Comparison of ENCODE assay signal across 17 cellular contexts in the genomic region with DNA sequence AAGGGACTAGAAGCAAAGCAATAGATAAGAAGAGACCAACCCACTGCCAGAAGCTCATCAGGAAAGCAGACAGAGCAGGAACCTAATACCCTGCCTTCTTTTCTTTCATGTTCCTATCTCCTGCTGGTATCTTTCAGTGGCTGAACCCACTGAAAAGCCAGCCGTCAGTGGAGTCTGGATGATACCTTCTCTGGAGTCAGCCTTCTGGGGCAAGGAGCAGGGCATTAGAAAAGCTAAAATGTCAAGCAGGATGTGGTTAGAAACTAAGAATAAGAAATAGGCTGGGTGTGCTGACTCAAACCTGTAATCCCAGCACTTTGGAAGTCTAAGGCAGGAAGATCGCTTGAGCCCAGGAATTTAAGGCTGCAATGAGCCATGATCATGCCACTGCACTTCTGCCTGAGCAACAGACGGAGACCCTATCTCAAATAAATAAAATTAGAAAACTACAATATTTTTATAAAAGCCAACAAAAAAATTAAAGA.
"Had no signal": no experiment of that assay in that cellular context is flagged by ENCODE, and none has a peak within 500 bp of the region (broad histone marks: within the 10 kb centered on the region; RNA-seq: fewer than 3 reads in every experiment).

No MANE protein-coding gene starts in this region.

- H3K36me3 Mint-ChIP-seq: activated naive CD4-positive, alpha-beta T cell treated with anti-CD3 and anti-CD28 coated beads, Interleukin-2, amount 50 U/mL, for 72 hours; brain; natural killer cell; stimulated activated naive B cell treated with anti-CD40 and anti-IgM and Interleukin-4, amounts not matched to agents 10 μg/mL and 1 μg/mL and 100 μg/mL, for 72 hours had no signal

- H3K4me1 ChIP-seq: colonic mucosa, upper lobe of right lung had no signal

- H3K4me1 Mint-ChIP-seq: activated CD4-positive, alpha-beta T cell treated with anti-CD3 and anti-CD28 coated beads for 36 hours; central memory CD8-positive, alpha-beta T cell; natural killer cell; stimulated activated naive B cell treated with anti-CD40 and anti-IgM and Interleukin-4, amounts not matched to agents 10 μg/mL and 1 μg/mL and 100 μg/mL, for 72 hours had no signal

- H3K27me3 ChIP-seq: colonic mucosa, neutrophil, upper lobe of right lung had no signal

- ATAC-seq: activated CD4-positive, alpha-beta T cell treated with anti-CD3 and anti-CD28 coated beads for 36 hours; activated naive CD4-positive, alpha-beta T cell treated with anti-CD3 and anti-CD28 coated beads, Interleukin-2, amount 50 U/mL, for 72 hours; left ventricle myocardium superior; natural killer cell; stimulated activated naive B cell treated with anti-CD40 and anti-IgM and Interleukin-4, amounts not matched to agents 10 μg/mL and 1 μg/mL and 100 μg/mL, for 72 hours; upper lobe of right lung had no signal

- H3K4me3 ChIP-seq: colonic mucosa, thoracic aorta, upper lobe of right lung had no signal

- H3K36me3 ChIP-seq: colonic mucosa, neutrophil, thoracic aorta, upper lobe of right lung had no signal

- H3K27me3 Mint-ChIP-seq: activated CD4-positive, alpha-beta T cell treated with anti-CD3 and anti-CD28 coated beads for 36 hours; central memory CD8-positive, alpha-beta T cell; stimulated activated naive B cell treated with anti-CD40 and anti-IgM and Interleukin-4, amounts not matched to agents 10 μg/mL and 1 μg/mL and 100 μg/mL, for 72 hours had no signal

- H3K27ac ChIP-seq: colonic mucosa, neutrophil, thoracic aorta, upper lobe of right lung had no signal

- H3K27ac Mint-ChIP-seq: activated CD4-positive, alpha-beta T cell treated with anti-CD3 and anti-CD28 coated beads for 36 hours; activated naive CD4-positive, alpha-beta T cell treated with anti-CD3 and anti-CD28 coated beads, Interleukin-2, amount 50 U/mL, for 72 hours; brain; natural killer cell; stimulated activated naive B cell treated with anti-CD40 and anti-IgM and Interleukin-4, amounts not matched to agents 10 μg/mL and 1 μg/mL and 100 μg/mL, for 72 hours; T-helper 2 cell treated with Interferon-gamma antibody and Interleukin-4, amounts not matched to agents 5 μg/mL and 100 μg/mL, for 36 hours had no signal

- H3K4me3 Mint-ChIP-seq: activated CD4-positive, alpha-beta T cell treated with anti-CD3 and anti-CD28 coated beads for 36 hours; brain; central memory CD8-positive, alpha-beta T cell; natural killer cell; stimulated activated naive B cell treated with anti-CD40 and anti-IgM and Interleukin-4, amounts not matched to agents 10 μg/mL and 1 μg/mL and 100 μg/mL, for 72 hours; T-helper 2 cell treated with Interferon-gamma antibody and Interleukin-4, amounts not matched to agents 5 μg/mL and 100 μg/mL, for 36 hours had no signal

- DNase-seq: activated CD4-positive, alpha-beta T cell treated with anti-CD3 and anti-CD28 coated beads for 36 hours; activated CD4-positive, alpha-beta T cell treated with anti-CD3 and anti-CD28 coated beads, Interleukin-2, amount 50 U/mL, for 48 hours; activated gamma-delta T cell; amniotic stem cell; colonic mucosa; hypothalamus; kidney; left ventricle myocardium superior; natural killer cell; stimulated activated naive B cell treated with anti-CD40 and anti-IgM and Interleukin-4, amounts not matched to agents 10 μg/mL and 1 μg/mL and 100 μg/mL, for 72 hours; upper lobe of right lung had no signal
